ENCODE assay signal across 8 cellular contexts in the genomic region with DNA sequence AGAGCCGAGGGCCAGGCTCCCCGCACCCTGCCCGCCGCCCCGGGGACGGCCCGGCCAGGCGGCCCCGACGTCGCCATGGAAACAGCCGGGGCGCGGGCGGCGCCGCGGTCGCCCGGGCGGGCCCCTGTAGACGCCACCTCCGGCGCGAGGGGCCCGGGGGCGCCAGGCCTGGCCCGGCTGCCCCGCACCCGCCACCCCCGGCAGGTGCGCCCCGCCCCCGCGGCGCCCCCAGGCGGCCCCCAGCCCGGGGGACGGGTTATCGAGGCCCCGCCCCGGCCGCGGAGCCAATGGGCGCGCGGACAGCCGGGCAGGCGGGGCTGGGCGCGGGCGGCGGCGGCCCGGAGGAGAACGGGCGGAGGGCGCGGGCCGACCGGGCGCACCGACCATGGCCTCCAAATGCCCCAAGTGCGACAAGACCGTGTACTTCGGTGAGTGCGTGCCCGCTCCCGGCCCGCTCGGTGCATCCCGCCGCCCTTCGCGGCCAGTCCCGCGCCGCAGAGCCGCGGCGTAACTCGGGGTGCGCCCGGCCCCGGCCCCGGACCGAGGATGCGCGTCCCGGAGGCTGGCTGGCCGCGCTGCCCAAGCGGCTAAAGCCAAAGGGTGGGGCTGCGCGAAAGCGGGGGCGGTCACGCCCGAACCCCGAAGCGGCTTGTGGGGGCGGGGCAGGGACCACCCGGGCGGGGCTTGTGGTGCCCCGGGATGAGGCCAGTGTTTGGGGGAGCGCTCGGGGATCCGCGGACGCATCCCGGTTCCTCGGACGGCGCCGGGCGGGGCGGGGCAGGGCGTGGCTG. TPM values are rescaled to one million over a fixed set of nuclear protein-coding genes. Genes with fewer than 3 reads are reported as not detected.
DNase-seq lines count a peak whose midpoint lies in the region; ATAC-seq, FAIRE-seq and TF ChIP-seq lines count a peak whose summit lies in the region.

A gene with protein sequence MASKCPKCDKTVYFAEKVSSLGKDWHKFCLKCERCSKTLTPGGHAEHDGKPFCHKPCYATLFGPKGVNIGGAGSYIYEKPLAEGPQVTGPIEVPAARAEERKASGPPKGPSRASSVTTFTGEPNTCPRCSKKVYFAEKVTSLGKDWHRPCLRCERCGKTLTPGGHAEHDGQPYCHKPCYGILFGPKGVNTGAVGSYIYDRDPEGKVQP (plus strand): TSS at position 344 of the 791 bp plus-strand sequence. CDS start 42 bp downstream, at position 386.

- DNase-seq in BE2C: peak; percentile 80
- DNase-seq in H54 (ENCODE audit: insufficient read length, low spot score): peak; percentile 84
- peak; percentile 77 for DNase-seq in RWPE1 (ENCODE audit: low spot score)
- DNase-seq in colonic mucosa: no peak
- peak; percentile 90 for DNase-seq in left kidney (ENCODE audit: low read depth, low spot score)
- peak; percentile 43 for DNase-seq in stimulated activated naive CD8-positive, alpha-beta T cell treated with anti-CD3 and anti-CD28 coated beads, Interleukin-15, Interleukin-2, amounts not matched to agents 100 U/mL and 50 U/mL, for 24 hours
- DNase-seq in DMS114 treated with DMSO at 0.1 percent for 48 hours (lab: John Stamatoyannopoulos, UW; ENCODE audit: unreplicated experiment): no peak

- H3K4me1 ChIP-seq in BE2C (peaks cover 41% of the 10 kb centered on the region), colonic mucosa (peaks cover 7% of the 10 kb centered on the region)

- intact Hi-C loops in colonic mucosa (cut with DNase I): no loop called here

- TF ChIP-seq POLR2A in H54 (IDR thresholded peaks at IDR 0.05; ENCODE audit: low read depth, low read length): peak; percentile 55

- ATAC-seq in stimulated activated naive CD8-positive, alpha-beta T cell treated with anti-CD3 and anti-CD28 coated beads, Interleukin-15, Interleukin-2, amounts not matched to agents 100 U/mL and 50 U/mL, for 24 hours: peak; percentile 12
- ATAC-seq in HG02973 (IDR thresholded peaks at IDR 0.05; ENCODE audit: unreplicated experiment): no peak

- TF ChIP-seq CTCF in BE2C (IDR thresholded peaks at IDR 0.05; ENCODE audit: low read depth, low read length): no peak
- no peak for TF ChIP-seq CTCF in RWPE1 (conservative IDR thresholded peaks at IDR 0.05; ENCODE audit: low read depth)
- TF ChIP-seq CTCF in colonic mucosa (IDR thresholded peaks at IDR 0.05): no peak

- peak within 1 kb of the TSS; percentile 57 to 86 for H3K9ac ChIP-seq in colonic mucosa (ENCODE audit: low read depth in 2 of 2, low read length in 2 of 2)

- FAIRE-seq in H54 (lab: Jason Lieb, UNC): no peak

- peak within 1 kb of the TSS; percentile 100 for H3K27ac ChIP-seq in RWPE1
- H3K27ac ChIP-seq in colonic mucosa: peak within 1 kb of the TSS; percentile 69

- CTCF ChIA-PET in RWPE1 (lab: Yijun Ruan, JAX): no interaction called here

- H3K27me3 ChIP-seq in BE2C (no peaks in the 10 kb centered on the region), colonic mucosa (peaks cover 52% of the 10 kb centered on the region)

- H3K9me3 ChIP-seq in BE2C (no peaks in the 10 kb centered on the region), colonic mucosa (no peaks in the 10 kb centered on the region)

- peak within 1 kb of the TSS; percentile 67 for H3K4me3 ChIP-seq in BE2C (ENCODE audit: low read depth, low read length)
- peak within 1 kb of the TSS; percentile 60 for H3K4me3 ChIP-seq in colonic mucosa

- POLR2A ChIA-PET in RWPE1 (lab: Yijun Ruan, JAX; ENCODE audit: low non-redundant PET): interaction anchor here (0.5 to 0.7 kb wide), 2 partner anchors 23 to 507 kb away, joined by 3 to 8 read pairs; no protein-coding TSS in a partner anchor

- H3K36me3 ChIP-seq in BE2C (peaks cover 4% of the 10 kb centered on the region), colonic mucosa (no peaks in the 10 kb centered on the region)

RNA-seq across cellular contexts. Expression of the gene that starts here (rescaled TPM):
- polyA plus RNA-seq in BE2C (2012; ENCODE audit: insufficient read depth, insufficient read length, low read depth): 2,068 TPM
- total RNA-seq in colonic mucosa: 10 to 100 TPM; 11.3 to 20.3 TPM

Comparison
In these comparisons a context has a peak if more than half of its experiments do, and no peak if none do; other contexts are left out.
1. DNase-seq: peak in BE2C (single experiment), H54 (single experiment), RWPE1 (single experiment), left kidney (single experiment) and stimulated activated naive CD8-positive, alpha-beta T cell treated with anti-CD3 and anti-CD28 coated beads, Interleukin-15, Interleukin-2, amounts not matched to agents 100 U/mL and 50 U/mL, for 24 hours (single experiment); none in colonic mucosa (single experiment) and DMS114 treated with DMSO at 0.1 percent for 48 hours (single experiment).